In genomic region chr16:55889518-55889917, GRCh38 we compare ENCODE assay signal across 9 cellular contexts. TPM values are rescaled to one million over a fixed set of nuclear protein-coding genes. Genes with fewer than 3 reads are reported as not detected.
"Had no signal": no experiment of that assay in that cellular context is flagged by ENCODE, and none has a peak within 500 bp of the region (broad histone marks: within the 10 kb centered on the region; RNA-seq: fewer than 3 reads in every experiment).

No MANE protein-coding gene starts in this region.

- FAIRE-seq: G401.6, GM12878, GM12891, GM12892, GM18507, GM19239 had no signal

- DNase-seq: GDM1, GF-D8 had no signal

- ATAC-seq: GM12878 had no signal

- H3K4me3 ChIP-seq: GM12878 had no signal

RNA-seq across cellular contexts. Expression of gene CES5A, which starts 14.3 kb away (rescaled TPM):
- total RNA-seq: G401, GM12878 had no signal

RNA-seq across cellular contexts. Expression of gene CES1, which starts 56.6 kb away (rescaled TPM):
- total RNA-seq: G401 had no signal
